ENCODE assay signal across 9 cellular contexts in genomic region chr13:99955747-99956472, GRCh38. TPM values are rescaled to one million over a fixed set of nuclear protein-coding genes. Genes with fewer than 3 reads are reported as not detected.
DNase-seq lines count a peak whose midpoint lies in the region; TF ChIP-seq lines count a peak whose summit lies in the region.
"Had no signal": no experiment of that assay in that cellular context is flagged by ENCODE, and none has a peak within 500 bp of the region (broad histone marks: within the 10 kb centered on the region; RNA-seq: fewer than 3 reads in every experiment).

No MANE protein-coding gene starts in this region.

- in situ Hi-C loops in KBM-7 (cut with MboI; ENCODE audit: low pct_unique_long_range_greater_than_20kb, low sequenced_read_pairs), result no loop called here

- WGBS in spleen, 5 donors, result 2 to 7% (median 4%) methylated on average over 34 to 57 of the region's 57 CpGs

- H3K4me3 Mint-ChIP-seq in activated CD4-positive, alpha-beta memory T cell treated with anti-CD3 and anti-CD28 coated beads for 36 hours, result peak overlapping the region; percentile 46
- H3K4me3 Mint-ChIP-seq in activated CD4-positive, alpha-beta memory T cell treated with anti-CD3 and anti-CD28 coated beads, Interleukin-2, amount 10 ng/mL, durations not matched to agents 7 days and 5 days, result no peak overlapping the region
- H3K4me3 Mint-ChIP-seq in activated naive CD8-positive, alpha-beta T cell treated with anti-CD3 and anti-CD28 coated beads for 36 hours, result peak overlapping the region; percentile 22

- intact Hi-C loops in activated CD4-positive, alpha-beta memory T cell treated with anti-CD3 and anti-CD28 coated beads for 36 hours (cut with micrococcal nuclease), result no loop called here
- intact Hi-C loops in spleen (cut with DNase I; ENCODE audit: low total_unique reads), result no loop called here

- H3K4me1 ChIP-seq in spleen, result peaks cover 20 to 53% (median 39%) of the 10 kb centered on the region in 6 donors

- no peaks in the 10 kb centered on the region for H3K36me3 ChIP-seq in spleen
- H3K36me3 ChIP-seq: BLaER1 treated with 17β-estradiol and CSF1 and Interleukin-3, amounts not matched to agents 10 nM and 100 nM had no signal

- POLR2A ChIA-PET in activated CD4-positive, alpha-beta memory T cell treated with anti-CD3 and anti-CD28 coated beads for 36 hours (lab: Charles Lee), result no interaction called here
- POLR2A ChIA-PET in activated CD4-positive, alpha-beta memory T cell treated with anti-CD3 and anti-CD28 coated beads, Interleukin-2, amount 10 ng/mL, durations not matched to agents 7 days and 5 days (lab: Charles Lee), result interaction anchor here (1.4 kb wide), 1 partner anchor 19 kb away, joined by 4 read pairs; no protein-coding TSS in a partner anchor

- peak overlapping the region in 7 of 8 donors; percentile 6 to 52 (median 15) for H3K4me3 ChIP-seq in spleen

- peaks cover 16 to 99% (median 80%) of the 10 kb centered on the region in 7 donors for H3K27me3 ChIP-seq in spleen (replicated peaks in 1 of 7)

- peaks cover 78% of the 10 kb centered on the region for H3K27me3 Mint-ChIP-seq in activated CD4-positive, alpha-beta memory T cell treated with anti-CD3 and anti-CD28 coated beads for 36 hours
- peaks cover 90% of the 10 kb centered on the region for H3K27me3 Mint-ChIP-seq in activated CD4-positive, alpha-beta memory T cell treated with anti-CD3 and anti-CD28 coated beads, Interleukin-2, amount 10 ng/mL, durations not matched to agents 7 days and 5 days
- peaks cover 90% of the 10 kb centered on the region for H3K27me3 Mint-ChIP-seq in activated naive CD8-positive, alpha-beta T cell treated with anti-CD3 and anti-CD28 coated beads for 36 hours

- no peaks in the 10 kb centered on the region for H3K9me3 ChIP-seq in spleen

- H3K36me3 Mint-ChIP-seq in activated CD4-positive, alpha-beta memory T cell treated with anti-CD3 and anti-CD28 coated beads for 36 hours, result no peaks in the 10 kb centered on the region
- H3K36me3 Mint-ChIP-seq in activated CD4-positive, alpha-beta memory T cell treated with anti-CD3 and anti-CD28 coated beads, Interleukin-2, amount 10 ng/mL, durations not matched to agents 7 days and 5 days (ENCODE audit: low read depth), result no peaks in the 10 kb centered on the region
- H3K36me3 Mint-ChIP-seq in activated naive CD8-positive, alpha-beta T cell treated with anti-CD3 and anti-CD28 coated beads for 36 hours, result no peaks in the 10 kb centered on the region

- no peak overlapping the region for H3K27ac ChIP-seq in spleen
- H3K27ac ChIP-seq: BLaER1 treated with 17β-estradiol and CSF1 and Interleukin-3, amounts not matched to agents 10 nM and 100 nM had no signal

- H3K4me1 Mint-ChIP-seq in activated CD4-positive, alpha-beta memory T cell treated with anti-CD3 and anti-CD28 coated beads for 36 hours (ENCODE audit: low read depth), result peaks cover 29% of the 10 kb centered on the region
- H3K4me1 Mint-ChIP-seq in activated CD4-positive, alpha-beta memory T cell treated with anti-CD3 and anti-CD28 coated beads, Interleukin-2, amount 10 ng/mL, durations not matched to agents 7 days and 5 days, result peaks cover 11% of the 10 kb centered on the region
- peaks cover 21% of the 10 kb centered on the region for H3K4me1 Mint-ChIP-seq in activated naive CD8-positive, alpha-beta T cell treated with anti-CD3 and anti-CD28 coated beads for 36 hours

- DNase-seq in activated CD4-positive, alpha-beta memory T cell treated with anti-CD3 and anti-CD28 coated beads for 36 hours, result no peak
- DNase-seq in activated CD4-positive, alpha-beta memory T cell treated with anti-CD3 and anti-CD28 coated beads, Interleukin-2, amount 10 ng/mL, durations not matched to agents 7 days and 5 days, result no peak
- no peak for DNase-seq in activated naive CD8-positive, alpha-beta T cell treated with anti-CD3 and anti-CD28 coated beads for 36 hours
- DNase-seq in islet precursor cell (peak; percentile 72), spleen (no peak), NCI-H510A treated with DMSO at 0.1 percent for 48 hours (lab: John Stamatoyannopoulos, UW) (no peak), KG1 (lab: John Stamatoyannopoulos, UW) (no peak), KBM-7 (no peak)

- no peak for TF ChIP-seq POLR2A in spleen (IDR thresholded peaks at IDR 0.05)

- TF ChIP-seq CTCF in spleen (IDR thresholded peaks at IDR 0.05 in 8 of 11, conservative IDR thresholded peaks at IDR 0.05 in 3 of 11), result no peak

- no peak overlapping the region for H3K27ac Mint-ChIP-seq in activated CD4-positive, alpha-beta memory T cell treated with anti-CD3 and anti-CD28 coated beads for 36 hours
- H3K27ac Mint-ChIP-seq in activated CD4-positive, alpha-beta memory T cell treated with anti-CD3 and anti-CD28 coated beads, Interleukin-2, amount 10 ng/mL, durations not matched to agents 7 days and 5 days, result no peak overlapping the region
- no peak overlapping the region for H3K27ac Mint-ChIP-seq in activated naive CD8-positive, alpha-beta T cell treated with anti-CD3 and anti-CD28 coated beads for 36 hours

- H3K9me3 Mint-ChIP-seq in activated CD4-positive, alpha-beta memory T cell treated with anti-CD3 and anti-CD28 coated beads for 36 hours, result no peaks in the 10 kb centered on the region
- no peaks in the 10 kb centered on the region for H3K9me3 Mint-ChIP-seq in activated CD4-positive, alpha-beta memory T cell treated with anti-CD3 and anti-CD28 coated beads, Interleukin-2, amount 10 ng/mL, durations not matched to agents 7 days and 5 days
- H3K9me3 Mint-ChIP-seq in activated naive CD8-positive, alpha-beta T cell treated with anti-CD3 and anti-CD28 coated beads for 36 hours, result no peaks in the 10 kb centered on the region

- CTCF ChIA-PET in activated CD4-positive, alpha-beta memory T cell treated with anti-CD3 and anti-CD28 coated beads for 36 hours (lab: Charles Lee), result interaction anchor here (0.8 to 1.4 kb wide), 3 partner anchors 40 to 299 kb away, joined by 3 to 4 read pairs (median 3); no protein-coding TSS in a partner anchor
- CTCF ChIA-PET in activated CD4-positive, alpha-beta memory T cell treated with anti-CD3 and anti-CD28 coated beads, Interleukin-2, amount 10 ng/mL, durations not matched to agents 7 days and 5 days (lab: Charles Lee), result interaction anchor here (1.5 kb wide), 1 partner anchor 299 kb away, joined by 6 read pairs; no protein-coding TSS in a partner anchor

RNA-seq across cellular contexts. Expression of gene ZIC5, which starts 15.7 kb away (rescaled TPM):
- total RNA-seq in activated CD4-positive, alpha-beta memory T cell treated with anti-CD3 and anti-CD28 coated beads for 36 hours, result not detected
- total RNA-seq in activated CD4-positive, alpha-beta memory T cell treated with anti-CD3 and anti-CD28 coated beads, Interleukin-2, amount 10 ng/mL, durations not matched to agents 7 days and 5 days, result not detected
- total RNA-seq in activated naive CD8-positive, alpha-beta T cell treated with anti-CD3 and anti-CD28 coated beads for 36 hours, result not detected
- not detected for total RNA-seq in spleen
- not detected for polyA plus RNA-seq in spleen

RNA-seq across cellular contexts. Expression of gene ZIC2, which starts 25.7 kb away (rescaled TPM):
- not detected for total RNA-seq in activated CD4-positive, alpha-beta memory T cell treated with anti-CD3 and anti-CD28 coated beads for 36 hours
- 1 to 10 TPM in 1 of 2 experiments, under 1 TPM in 1; 0.50 to 1.0 TPM for total RNA-seq in activated CD4-positive, alpha-beta memory T cell treated with anti-CD3 and anti-CD28 coated beads, Interleukin-2, amount 10 ng/mL, durations not matched to agents 7 days and 5 days
- not detected for total RNA-seq in activated naive CD8-positive, alpha-beta T cell treated with anti-CD3 and anti-CD28 coated beads for 36 hours
- not detected for total RNA-seq in spleen
- not detected for polyA plus RNA-seq in spleen
